1 cellular context compared by ENCODE assay signal in genomic region chr11:133586903-133587517, GRCh38.
TF ChIP-seq lines count a peak whose summit lies in the region.

No MANE protein-coding gene starts in this region.

TF ChIP-seq in GM12891, 5 proteins besides CTCF, POLR2A, EP300 and RAD21 (continued from another document):
- no peak for TF ChIP-seq POU2F2 (IDR thresholded peaks at IDR 0.05; ENCODE audit: low read depth, low read length)
